Comparison of ENCODE assay signal across 6 cellular contexts in genomic region chr15:32568988-32569387, GRCh38. TPM values are rescaled to one million over a fixed set of nuclear protein-coding genes. Genes with fewer than 3 reads are reported as not detected.
DNase-seq lines count a peak whose midpoint lies in the region; ATAC-seq, FAIRE-seq and TF ChIP-seq lines count a peak whose summit lies in the region.
"Not testable (repeated sequence)": the region's sequence is repeated elsewhere in the genome, so short reads cannot be mapped to it uniquely, and the experiment has no call there.

No MANE protein-coding gene starts in this region.

- H3K27me3 ChIP-seq in PC-3 (ENCODE audit: low read length); RWPE2 (ENCODE audit: insufficient read depth, poor library complexity, severe bottlenecking); right lobe of liver: not testable (repeated sequence)

- H3K4me2 ChIP-seq in PC-3 (ENCODE audit: low read length): not testable (repeated sequence)

- not testable (repeated sequence) for BruUV-seq in PC-3 (replicated peaks; lab: Mats Ljungman, UMichigan)

- peak; percentile 54; the same call in 1 of the 2 replicates for ATAC-seq in PC-3
- ATAC-seq in RWPE2 (ENCODE audit: low read depth): 0 out of 3 replicates have a peak, but pooled peaks have one; percentile 21
- ATAC-seq in left lobe of liver: peak; percentile 88
- ATAC-seq in right lobe of liver: peak; percentile 52 to 68 (median 60)

- not testable (repeated sequence) for H3K9me2 ChIP-seq in PC-3 (replicated peaks; ENCODE audit: low read length)

- H3K9me3 ChIP-seq in PC-3 (ENCODE audit: low read length); RWPE2 (ENCODE audit: severe bottlenecking); right lobe of liver: not testable (repeated sequence)

- not testable (repeated sequence) for H3K4me1 ChIP-seq in PC-3 (ENCODE audit: insufficient read depth, low read length); RWPE2 (ENCODE audit: insufficient read depth, poor library complexity, severe bottlenecking); right lobe of liver

- TF ChIP-seq CTCF in PC-3 (conservative IDR thresholded peaks at IDR 0.05; ENCODE audit: low read depth, low read length); RWPE2 (IDR thresholded peaks at IDR 0.05; ENCODE audit: poor library complexity, severe bottlenecking); right lobe of liver (IDR thresholded peaks at IDR 0.05): not testable (repeated sequence)

- H2AFZ ChIP-seq in PC-3 (ENCODE audit: low read length): not testable (repeated sequence)

- FAIRE-seq in H54 (lab: Jason Lieb, UNC) (peak; percentile 36), endometrium (lab: Jason Lieb, UNC) (peak; percentile 39)

- not testable (repeated sequence) for DNase-seq in H54 (ENCODE audit: insufficient read length, low spot score); PC-3; RWPE2 (ENCODE audit: low spot score); left lobe of liver (ENCODE audit: low spot score); right lobe of liver

- not testable (repeated sequence) for H3K79me2 ChIP-seq in PC-3 (ENCODE audit: low read length)

- CTCF ChIA-PET in PC-3 (lab: Charles Lee): not testable (repeated sequence)

- H3F3A ChIP-seq in PC-3 (ENCODE audit: low read length, unreplicated experiment): not testable (repeated sequence)

- H4K20me1 ChIP-seq in PC-3 (ENCODE audit: low read length): not testable (repeated sequence)

- not testable (repeated sequence) for H3K9ac ChIP-seq in PC-3 (ENCODE audit: low read length)

- POLR2A ChIA-PET in PC-3 (lab: Charles Lee; ENCODE audit: unreplicated experiment): not testable (repeated sequence)

- H3K4me3 ChIP-seq in PC-3 (ENCODE audit: low read length); RWPE2 (ENCODE audit: severe bottlenecking); right lobe of liver: not testable (repeated sequence)

- H3K36me3 ChIP-seq in PC-3 (ENCODE audit: low read depth, low read length); RWPE2 (ENCODE audit: low read depth); right lobe of liver: not testable (repeated sequence)

- not testable (repeated sequence) for TF ChIP-seq POLR2A in H54 (IDR thresholded peaks at IDR 0.05; ENCODE audit: low read depth, low read length); right lobe of liver (IDR thresholded peaks at IDR 0.05)

- H3K27ac ChIP-seq in PC-3 (ENCODE audit: low read length); RWPE2 (ENCODE audit: poor library complexity, severe bottlenecking); right lobe of liver: not testable (repeated sequence)

- intact Hi-C loops in PC-3 (cut with micrococcal nuclease); right lobe of liver (cut with DNase I): not testable (repeated sequence)

- WGBS in right lobe of liver (ENCODE audit: insufficient coverage, low coverage, low lambda C conversion rate, missing lambda C conversion rate): 50% methylated on average over 1 of the region's 3 CpGs

RNA-seq across cellular contexts. Expression of gene GOLGA8N, which starts 24.3 kb away (rescaled TPM):
- total RNA-seq in PC-3 (2014; rRNA removed) (0.91 and 1.4 TPM in 2 replicates), left lobe of liver (8.8 TPM), right lobe of liver (10 to 100 TPM in 1 of 6 experiments, 1 to 10 TPM in 5; 3.2 to 32.1 (median 6.0) TPM)

RNA-seq across cellular contexts. Expression of gene ARHGAP11A, which starts 46.3 kb away (rescaled TPM):
- 38.2 and 43.0 TPM in 2 replicates for total RNA-seq in PC-3 (2014; rRNA removed)
- 1.8 TPM for total RNA-seq in left lobe of liver
- total RNA-seq in right lobe of liver: 1 to 10 TPM in 5 of 6 experiments, under 1 TPM in 1; 0.51 to 3.3 (median 1.6) TPM

Comparison
In these comparisons a context has a peak if more than half of its experiments do, and no peak if none do; other contexts are left out.
1. ATAC-seq: peak in every context shown above with its lines; median percentile 88 in left lobe of liver; 60 in right lobe of liver; 54 in PC-3; 21 in RWPE2.